In the genomic region with DNA sequence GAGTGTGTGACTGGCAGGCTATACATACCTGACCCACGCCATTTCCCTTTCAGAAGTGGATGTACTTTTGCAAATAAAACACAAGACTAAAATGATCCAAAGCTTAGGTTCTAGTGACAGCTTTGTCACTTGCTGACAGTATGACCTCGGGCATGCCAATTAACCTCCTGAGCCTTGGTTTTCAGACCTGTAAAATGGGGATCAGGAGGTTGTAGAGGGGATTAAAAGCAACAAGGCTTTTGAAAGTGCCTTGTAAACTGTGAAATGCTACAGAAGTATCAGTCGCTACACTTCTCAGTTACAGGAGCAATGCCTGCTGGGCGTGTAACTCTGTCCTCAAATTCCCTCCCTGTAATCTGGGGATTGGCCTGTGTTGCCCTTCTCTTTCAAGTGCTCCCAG, we compare ENCODE assay signal across 11 cellular contexts. TPM values are rescaled to one million over a fixed set of nuclear protein-coding genes. Genes with fewer than 3 reads are reported as not detected.
DNase-seq lines count a peak whose midpoint lies in the region; ATAC-seq and TF ChIP-seq lines count a peak whose summit lies in the region.
"Had no signal": no experiment of that assay in that cellular context is flagged by ENCODE, and none has a peak within 500 bp of the region (broad histone marks: within the 10 kb centered on the region; RNA-seq: fewer than 3 reads in every experiment).

No MANE protein-coding gene starts in this region.

- no peak for TF ChIP-seq EP300 in esophagus muscularis mucosa (IDR thresholded peaks at IDR 0.05)

- 63% methylated on average over 4 of the region's 4 CpGs for WGBS in esophagus muscularis mucosa

- no peaks in the 10 kb centered on the region for H3K36me3 ChIP-seq in CD8-positive, alpha-beta memory T cell (ENCODE audit: insufficient read depth, low read length)
- H3K36me3 ChIP-seq in esophagus muscularis mucosa = no peaks in the 10 kb centered on the region
- no peaks in the 10 kb centered on the region for H3K36me3 ChIP-seq in parathyroid adenoma (ENCODE audit: control insufficient read depth, insufficient read depth, low read length)

- ATAC-seq in GM21381 (IDR thresholded peaks at IDR 0.05; ENCODE audit: unreplicated experiment) = no peak
- ATAC-seq in HG03439 (IDR thresholded peaks at IDR 0.05; ENCODE audit: unreplicated experiment) = no peak
- ATAC-seq in HG02970 (IDR thresholded peaks at IDR 0.05; ENCODE audit: low FRiP score, unreplicated experiment) = no peak

- TF ChIP-seq POLR2A in NB4 (IDR thresholded peaks at IDR 0.05; ENCODE audit: extremely low read depth, insufficient read length) (no peak), esophagus muscularis mucosa (IDR thresholded peaks at IDR 0.05; ENCODE audit: low read depth) (no peak)

- H3K4me3 ChIP-seq in CD8-positive, alpha-beta memory T cell (ENCODE audit: low read length) = no peak overlapping the region
- H3K4me3 ChIP-seq in NB4 (ENCODE audit: low read depth, low read length) (peak overlapping the region; percentile 64), esophagus muscularis mucosa (peak overlapping the region; percentile 64 to 94 (median 72)), parathyroid adenoma (ENCODE audit: low read depth, low read length) (peak overlapping the region; percentile 31)

- POLR2A ChIA-PET in CD8-positive, alpha-beta memory T cell (lab: Charles Lee) = no interaction called here

- intact Hi-C loops in esophagus muscularis mucosa (cut with DNase I) = loop anchor here (5.0 kb wide), 2 partner anchors 104 to 276 kb away; no protein-coding TSS in a partner anchor

- H3K4me2 ChIP-seq in parathyroid adenoma (ENCODE audit: low read length) = no peak overlapping the region

- peaks cover 0 to 4% (median 0%) of the 10 kb centered on the region in 3 donors for H3K36me3 Mint-ChIP-seq in CD8-positive, alpha-beta memory T cell

- H3K79me2 ChIP-seq in parathyroid adenoma = peaks cover 6% of the 10 kb centered on the region

- no peak overlapping the region for H3K9ac ChIP-seq in parathyroid adenoma

- CTCF ChIA-PET in CD8-positive, alpha-beta memory T cell (lab: Charles Lee) = no interaction called here

- H3K27me3 ChIP-seq in CD8-positive, alpha-beta memory T cell (ENCODE audit: insufficient read depth, low read length, poor library complexity, severe bottlenecking) = peaks cover 11% of the 10 kb centered on the region
- no peaks in the 10 kb centered on the region for H3K27me3 ChIP-seq in esophagus muscularis mucosa
- H3K27me3 ChIP-seq in parathyroid adenoma (ENCODE audit: control insufficient read depth, insufficient read depth, low read length) = no peaks in the 10 kb centered on the region

- H3K9me3 ChIP-seq in CD8-positive, alpha-beta memory T cell (ENCODE audit: low read length) = no peaks in the 10 kb centered on the region
- peaks cover 0 to 7% (median 0%) of the 10 kb centered on the region in 4 donors for H3K9me3 ChIP-seq in esophagus muscularis mucosa
- no peaks in the 10 kb centered on the region for H3K9me3 ChIP-seq in parathyroid adenoma (ENCODE audit: control insufficient read depth, low read length)

- no peak overlapping the region for H3K27ac Mint-ChIP-seq in CD8-positive, alpha-beta memory T cell

- DNase-seq in CD8-positive, alpha-beta memory T cell = no peak
- DNase-seq in NB4 (ENCODE audit: low read depth) = peak; percentile 49
- DNase-seq in esophagus muscularis mucosa (ENCODE audit: extremely low spot score) = no peak
- DNase-seq in globus pallidus (ENCODE audit: low spot score) = no peak
- DNase-seq: GOT3, midbrain, MM.1S had no signal

- H3K27ac ChIP-seq in CD8-positive, alpha-beta memory T cell (ENCODE audit: low read depth, low read length) = peak overlapping the region; percentile 68
- H3K27ac ChIP-seq in esophagus muscularis mucosa (replicated peaks in 1 of 4) (peak overlapping the region in 2 of 4 donors; percentile 77 to 85), parathyroid adenoma (no peak overlapping the region)

- H2AFZ ChIP-seq in parathyroid adenoma = no peak overlapping the region

- peak overlapping the region in 3 of 7 donors; percentile 37 to 76 (median 44) for H3K4me3 Mint-ChIP-seq in CD8-positive, alpha-beta memory T cell

- peaks cover 2 to 21% (median 7%) of the 10 kb centered on the region in 5 donors for H3K9me3 Mint-ChIP-seq in CD8-positive, alpha-beta memory T cell

- peaks cover 5 to 14% (median 9%) of the 10 kb centered on the region in 3 donors for H3K4me1 Mint-ChIP-seq in CD8-positive, alpha-beta memory T cell

- no peak for TF ChIP-seq CTCF in NB4 (IDR thresholded peaks at IDR 0.05; ENCODE audit: low read depth, low read length)
- no peak for TF ChIP-seq CTCF in esophagus muscularis mucosa (IDR thresholded peaks at IDR 0.05)
- no peak for TF ChIP-seq CTCF in parathyroid adenoma (IDR thresholded peaks at IDR 0.05)

- peaks cover 6% of the 10 kb centered on the region for H3K4me1 ChIP-seq in CD8-positive, alpha-beta memory T cell (ENCODE audit: insufficient read depth, low read length)
- H3K4me1 ChIP-seq in esophagus muscularis mucosa = peaks cover 20 to 48% (median 42%) of the 10 kb centered on the region in 4 donors
- H3K4me1 ChIP-seq in parathyroid adenoma = no peaks in the 10 kb centered on the region

- H3K27me3 Mint-ChIP-seq in CD8-positive, alpha-beta memory T cell = peaks cover 56 to 76% of the 10 kb centered on the region in 2 donors

RNA-seq across cellular contexts. Expression of a gene that starts 8.7 kb away (rescaled TPM):
- under 1 TPM; 0.20 TPM for total RNA-seq in CD8-positive, alpha-beta memory T cell
- polyA plus RNA-seq in CD8-positive, alpha-beta memory T cell = 0.49 TPM
- total RNA-seq in esophagus muscularis mucosa = 10 to 100 TPM; 54.0 to 69.1 (median 61.6) TPM

Comparison
In these comparisons a context has a peak if more than half of its experiments do, and no peak if none do; other contexts are left out.
1. RNA of a gene that starts 8.7 kb away (total RNA-seq): 54.0 to 69.1 TPM in esophagus muscularis mucosa; 0.20 TPM in CD8-positive, alpha-beta memory T cell; every median in the first group is over 10 times any median in the second.